Comparison of ENCODE assay signal across 18 cellular contexts in genomic region chr12:52833922-52834726, GRCh38. TPM values are rescaled to one million over a fixed set of nuclear protein-coding genes. Genes with fewer than 3 reads are reported as not detected.
"Had no signal": no experiment of that assay in that cellular context is flagged by ENCODE, and none has a peak within 500 bp of the region (broad histone marks: within the 10 kb centered on the region; RNA-seq: fewer than 3 reads in every experiment).

Gene KRT79 (minus strand): TSS chr12:52834311. CDS start chr12:52834260, 51 bp downstream.

- H3K4me3 ChIP-seq: hepatocyte, lung, sigmoid colon, transverse colon had no signal

- H3K36me3 ChIP-seq: sigmoid colon, transverse colon, WERI-Rb-1 had no signal

- H3K27ac Mint-ChIP-seq: activated CD4-positive, alpha-beta T cell treated with anti-CD3 and anti-CD28 coated beads, Interleukin-2, amount 10 ng/mL, durations not matched to agents 7 days and 5 days; activated CD8-positive, alpha-beta memory T cell treated with anti-CD3 and anti-CD28 coated beads, Interleukin-2, amount 10 ng/mL, durations not matched to agents 7 days and 5 days; dendritic cell treated with granulocyte-macrophage colony-stimulating factor and Interleukin-4, amounts not matched to agents 40 ng/mL and 50 ng/mL, for 4 days had no signal

- H3K27ac ChIP-seq: hepatocyte, sigmoid colon, transverse colon, WERI-Rb-1 had no signal

- DNase-seq: activated CD4-positive, alpha-beta T cell treated with anti-CD3 and anti-CD28 coated beads, Interleukin-2, amount 10 ng/mL, durations not matched to agents 7 days and 5 days; activated CD8-positive, alpha-beta memory T cell treated with anti-CD3 and anti-CD28 coated beads, Interleukin-2, amount 10 ng/mL, durations not matched to agents 7 days and 5 days; effector memory CD8-positive, alpha-beta T cell; midbrain; occipital lobe; sigmoid colon; SK-N-SH; stimulated activated CD4-positive, alpha-beta T cell treated with anti-CD3 and anti-CD28 coated beads, Interleukin-4, amount 100 ng/mL, for 4 hours; T-helper 1 cell; transverse colon; WERI-Rb-1 had no signal

- H3K4me3 Mint-ChIP-seq: activated CD4-positive, alpha-beta T cell treated with anti-CD3 and anti-CD28 coated beads, Interleukin-2, amount 10 ng/mL, durations not matched to agents 7 days and 5 days; activated CD8-positive, alpha-beta memory T cell treated with anti-CD3 and anti-CD28 coated beads, Interleukin-2, amount 10 ng/mL, durations not matched to agents 7 days and 5 days; central memory CD8-positive, alpha-beta T cell; dendritic cell treated with granulocyte-macrophage colony-stimulating factor and Interleukin-4, amounts not matched to agents 40 ng/mL and 50 ng/mL, for 4 days had no signal

- H3K36me3 Mint-ChIP-seq: activated CD8-positive, alpha-beta memory T cell treated with anti-CD3 and anti-CD28 coated beads, Interleukin-2, amount 10 ng/mL, durations not matched to agents 7 days and 5 days had no signal

- H3K4me1 ChIP-seq: sigmoid colon, transverse colon had no signal

- H3K27me3 Mint-ChIP-seq: activated CD4-positive, alpha-beta T cell treated with anti-CD3 and anti-CD28 coated beads, Interleukin-2, amount 10 ng/mL, durations not matched to agents 7 days and 5 days had no signal

- ATAC-seq: activated CD8-positive, alpha-beta memory T cell treated with anti-CD3 and anti-CD28 coated beads, Interleukin-2, amount 10 ng/mL, durations not matched to agents 7 days and 5 days; effector memory CD8-positive, alpha-beta T cell; Right ventricle myocardium inferior had no signal

- H3K9me3 Mint-ChIP-seq: activated CD4-positive, alpha-beta T cell treated with anti-CD3 and anti-CD28 coated beads, Interleukin-2, amount 10 ng/mL, durations not matched to agents 7 days and 5 days; central memory CD8-positive, alpha-beta T cell; dendritic cell treated with granulocyte-macrophage colony-stimulating factor and Interleukin-4, amounts not matched to agents 40 ng/mL and 50 ng/mL, for 4 days; effector memory CD8-positive, alpha-beta T cell had no signal

- H3K27me3 ChIP-seq: sigmoid colon had no signal

- H3K9me3 ChIP-seq: sigmoid colon, SK-N-SH, transverse colon had no signal

RNA-seq across cellular contexts. Expression of gene KRT79, which starts in this region (rescaled TPM):
- total RNA-seq: activated CD4-positive, alpha-beta T cell treated with anti-CD3 and anti-CD28 coated beads, Interleukin-2, amount 10 ng/mL, durations not matched to agents 7 days and 5 days; epithelial cell of proximal tubule; kidney epithelial cell; occipital lobe; Right ventricle myocardium inferior; sigmoid colon; transverse colon had no signal
